ENCODE assay signal across 8 cellular contexts in genomic region chr6:41936073-41936837, GRCh38. TPM values are rescaled to one million over a fixed set of nuclear protein-coding genes. Genes with fewer than 3 reads are reported as not detected.
DNase-seq lines count a peak whose midpoint lies in the region; ATAC-seq and TF ChIP-seq lines count a peak whose summit lies in the region.

No MANE protein-coding gene starts in this region.

- peaks cover 0 to 2% (median 0%) of the 10 kb centered on the region in 3 donors for H3K27me3 Mint-ChIP-seq in CD14-positive monocyte (ENCODE audit: low read depth in 3 of 3)

- no peaks in the 10 kb centered on the region for H3K9me3 ChIP-seq in tibial artery

- peaks cover 41 to 67% (median 47%) of the 10 kb centered on the region in 3 donors for H3K36me3 ChIP-seq in tibial artery

- H3K9me3 Mint-ChIP-seq in CD14-positive monocyte, result no peaks in the 10 kb centered on the region

- H3K36me3 Mint-ChIP-seq in CD14-positive monocyte, result peaks cover 52 to 82% of the 10 kb centered on the region in 2 donors

- H3K4me1 ChIP-seq in foreskin keratinocyte, result peaks cover 6% of the 10 kb centered on the region
- H3K4me1 ChIP-seq in tibial artery, result peaks cover 0 to 45% (median 18%) of the 10 kb centered on the region in 4 donors

- no peak overlapping the region for H3K4me3 ChIP-seq in tibial artery

- no peak overlapping the region for H3K27ac ChIP-seq in foreskin keratinocyte
- no peak overlapping the region for H3K27ac ChIP-seq in tibial artery

- DNase-seq in CD14-positive monocyte (ENCODE audit: low spot score) (peak; percentile 81), KBM-7 (peak; percentile 99), SHP77 (lab: John Stamatoyannopoulos, UW) (peak; percentile 64 to 66), foreskin keratinocyte (peak; percentile 38 to 68), omental fat pad (ENCODE audit: low spot score) (no peak), tibial artery (peak; percentile 53 to 71)
- peak; percentile 75 for DNase-seq in activated gamma-delta T cell treated with anti-CD3 and anti-CD28 coated beads, Interleukin-2, amount 50 U/mL, for 16 hours (ENCODE audit: low read depth)

- in situ Hi-C loops in KBM-7 (cut with MboI; ENCODE audit: low pct_unique_long_range_greater_than_20kb, low sequenced_read_pairs), result loop anchor here (25.0 kb wide), 1 partner anchor 101 kb away; no protein-coding TSS in a partner anchor

- intact Hi-C loops in CD14-positive monocyte (cut with micrococcal nuclease) (loop anchor here (5.0 kb wide), 4 partner anchors 91 to 111 kb away; no protein-coding TSS in a partner anchor), tibial artery (cut with DNase I; ENCODE audit: low total_unique reads) (loop anchor here (10.0 kb wide), 1 partner anchor 289 kb away; no protein-coding TSS in a partner anchor)

- peak; percentile 83 for TF ChIP-seq CTCF in CD14-positive monocyte (IDR thresholded peaks at IDR 0.05)
- peak; percentile 82 for TF ChIP-seq CTCF in foreskin keratinocyte (conservative IDR thresholded peaks at IDR 0.05)
- TF ChIP-seq CTCF in omental fat pad (IDR thresholded peaks at IDR 0.05), result peak in 1 of 3 donors; percentile 42
- TF ChIP-seq CTCF in tibial artery (IDR thresholded peaks at IDR 0.05), result peak; percentile 72 to 78

- peaks cover 63% of the 10 kb centered on the region for H3K4me1 Mint-ChIP-seq in CD14-positive monocyte

- H3K27ac Mint-ChIP-seq in CD14-positive monocyte, result peak overlapping the region; percentile 90 to 99 (median 98)

- ATAC-seq in GM19438 (IDR thresholded peaks at IDR 0.05; ENCODE audit: low read depth, unreplicated experiment) (peak; percentile 48), foreskin keratinocyte (peak; percentile 78), omental fat pad (ENCODE audit: low FRiP score) (peak; percentile 55)

- H3K27me3 ChIP-seq in foreskin keratinocyte (no peaks in the 10 kb centered on the region), tibial artery (no peaks in the 10 kb centered on the region)

- peak overlapping the region; percentile 58 to 84 for H3K4me3 Mint-ChIP-seq in CD14-positive monocyte

RNA-seq across cellular contexts. Expression of gene CCND3, which starts 5.4 kb away (rescaled TPM):
- polyA plus RNA-seq in CD14-positive monocyte, result 100 to 1,000 TPM; 259 to 273 TPM
- total RNA-seq in foreskin keratinocyte, result 67.5 and 73.4 TPM in 2 replicates
- 77.0 and 78.6 TPM in 2 replicates for polyA plus RNA-seq in foreskin keratinocyte
- total RNA-seq in omental fat pad, result 100 to 1,000 TPM; 117 to 186 (median 151) TPM

RNA-seq across cellular contexts. Expression of gene BYSL, which starts 15.0 kb away (rescaled TPM):
- polyA plus RNA-seq in CD14-positive monocyte (1 to 10 TPM; 2.7 to 3.9 TPM), foreskin keratinocyte (34.8 and 39.2 TPM in 2 replicates)
- total RNA-seq in foreskin keratinocyte (29.2 and 35.2 TPM in 2 replicates), omental fat pad (10 to 100 TPM in 3 of 4 donors, 1 to 10 TPM in 1; 9.8 to 38.2 (median 11.8) TPM)

RNA-seq across cellular contexts. Expression of gene MED20, which starts 15.3 kb away (rescaled TPM):
- 10 to 100 TPM; 13.6 to 16.2 TPM for polyA plus RNA-seq in CD14-positive monocyte
- total RNA-seq in foreskin keratinocyte, result 30.2 and 33.2 TPM in 2 replicates
- 16.3 and 17.5 TPM in 2 replicates for polyA plus RNA-seq in foreskin keratinocyte
- total RNA-seq in omental fat pad, result 10 to 100 TPM in 3 of 4 donors, 1 to 10 TPM in 1; 6.8 to 12.5 (median 11.2) TPM

RNA-seq across cellular contexts. Expression of gene USP49, which starts 41.1 kb away (rescaled TPM):
- polyA plus RNA-seq in CD14-positive monocyte (under 1 TPM; 0.08 to 0.37 TPM), foreskin keratinocyte (0.27 and 0.35 TPM in 2 replicates)
- total RNA-seq in foreskin keratinocyte (1.1 and 1.3 TPM in 2 replicates), omental fat pad (1 to 10 TPM; 2.3 to 3.8 (median 3.1) TPM)
